In the genomic region with DNA sequence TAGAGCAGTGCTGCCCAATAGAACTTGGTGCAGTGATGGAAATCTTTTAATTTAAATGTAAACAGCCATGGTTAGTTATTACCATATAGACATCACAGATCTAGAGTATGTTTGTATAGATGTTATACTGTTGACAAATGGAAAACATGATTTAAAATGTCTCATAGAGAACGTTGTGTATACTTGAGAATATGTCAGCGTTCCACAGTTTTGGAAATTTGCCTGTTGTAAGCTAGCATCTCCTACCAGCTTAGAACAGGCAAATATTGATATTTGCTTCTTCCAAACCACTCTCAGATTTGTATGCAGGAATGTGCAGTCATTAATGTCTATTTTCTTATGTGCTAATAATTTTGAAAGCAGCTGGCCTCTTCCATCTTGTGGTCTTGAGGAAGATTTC, we compare ENCODE assay signal across 1 cellular context.
TF ChIP-seq lines count a peak whose summit lies in the region.

No MANE protein-coding gene starts in this region.

TF ChIP-seq in IMR-90, 13 proteins besides CTCF, POLR2A, EP300 and RAD21:
- TF ChIP-seq MXI1 (IDR thresholded peaks at IDR 0.05; ENCODE audit: borderline replicate concordance, low read depth, low read length) (no peak), CHD1 (IDR thresholded peaks at IDR 0.05; ENCODE audit: low read depth, low read length) (no peak), MAZ (IDR thresholded peaks at IDR 0.05; ENCODE audit: borderline replicate concordance, low read depth, low read length) (no peak), NFE2L2 (IDR thresholded peaks at IDR 0.05; ENCODE audit: low read depth, low read length) (no peak), SMC3 (IDR thresholded peaks at IDR 0.05; ENCODE audit: low read depth, low read length) (no peak)
TF ChIP-seq in IMR-90: peak in this region for 0.
